ENCODE assay signal across 19 cellular contexts in genomic region chr2:25379535-25379934, GRCh38. TPM values are rescaled to one million over a fixed set of nuclear protein-coding genes. Genes with fewer than 3 reads are reported as not detected.
DNase-seq lines count a peak whose midpoint lies in the region; ATAC-seq and TF ChIP-seq lines count a peak whose summit lies in the region.
"Had no signal": no experiment of that assay in that cellular context is flagged by ENCODE, and none has a peak within 500 bp of the region (broad histone marks: within the 10 kb centered on the region; RNA-seq: fewer than 3 reads in every experiment).

No MANE protein-coding gene starts in this region.

- no peaks in the 10 kb centered on the region for H3K27me3 Mint-ChIP-seq in stimulated activated naive CD8-positive, alpha-beta T cell treated with anti-CD3 and anti-CD28 coated beads, Interleukin-15, Interleukin-2, amounts not matched to agents 100 ng/mL and 50 ng/mL, for 24 hours
- H3K27me3 Mint-ChIP-seq in stimulated activated naive CD8-positive, alpha-beta T cell treated with anti-CD3 and anti-CD28 coated beads, Interleukin-15, amount 100 ng/mL, for 72 hours = no peaks in the 10 kb centered on the region
- H3K27me3 Mint-ChIP-seq in activated B cell treated with CpG ODN at 0.5 μM for 24 hours = no peaks in the 10 kb centered on the region
- H3K27me3 Mint-ChIP-seq: naive thymus-derived CD4-positive, alpha-beta T cell had no signal

- H3K27ac ChIP-seq in SK-N-SH (ENCODE audit: low read depth in 2 of 2, low read length in 1 of 2) = no peak overlapping the region
- H3K27ac ChIP-seq: ovary, right lobe of liver had no signal

- TF ChIP-seq EP300 in SK-N-SH (IDR thresholded peaks at IDR 0.05; ENCODE audit: borderline replicate concordance in 1 of 2, low read depth in 1 of 2, low read length in 1 of 2) = no peak

- CTCF ChIA-PET in activated B cell treated with CpG ODN at 0.5 μM for 24 hours (lab: Charles Lee) (interaction anchor here (0.7 to 1.6 kb wide), 2 partner anchors 15 to 40 kb away, joined by 3 read pairs; no protein-coding TSS in a partner anchor), SK-N-SH (lab: Yijun Ruan, JAX) (interaction anchor here (5.0 to 7.4 kb wide), 2 partner anchors 8 to 18 kb away, joined by 71 to 72 read pairs; no protein-coding TSS in a partner anchor)

- H3K9me3 ChIP-seq in SK-N-SH = no peaks in the 10 kb centered on the region
- H3K9me3 ChIP-seq: ovary, right lobe of liver had no signal

- no peaks in the 10 kb centered on the region for H3K36me3 ChIP-seq in SK-N-SH (replicated peaks in 1 of 2; ENCODE audit: control insufficient read depth in 1 of 2, insufficient read depth in 2 of 2, low read length in 1 of 2)
- H3K36me3 ChIP-seq: ovary, right lobe of liver had no signal

- TF ChIP-seq CTCF in activated B cell treated with CpG ODN at 0.5 μM for 24 hours (IDR thresholded peaks at IDR 0.05) (no peak), SK-N-SH (IDR thresholded peaks at IDR 0.05) (no peak)

- no peaks in the 10 kb centered on the region for H4K20me1 ChIP-seq in SK-N-SH (ENCODE audit: insufficient read depth)

- TF ChIP-seq RAD21 in SK-N-SH (IDR thresholded peaks at IDR 0.05; ENCODE audit: low read length) = no peak

- H3K36me3 Mint-ChIP-seq in stimulated activated naive CD8-positive, alpha-beta T cell treated with anti-CD3 and anti-CD28 coated beads, Interleukin-15, Interleukin-2, amounts not matched to agents 100 ng/mL and 50 ng/mL, for 24 hours (ENCODE audit: low read depth) = no peaks in the 10 kb centered on the region
- peaks cover 2% of the 10 kb centered on the region for H3K36me3 Mint-ChIP-seq in activated B cell treated with CpG ODN at 0.5 μM for 24 hours (ENCODE audit: low read depth)

- no peak for ATAC-seq in stimulated activated naive CD8-positive, alpha-beta T cell treated with anti-CD3 and anti-CD28 coated beads, Interleukin-15, amount 100 ng/mL, for 72 hours
- no peak for ATAC-seq in activated B cell treated with CpG ODN at 0.5 μM for 24 hours (ENCODE audit: low read depth)
- no peak for ATAC-seq in HG03139 (IDR thresholded peaks at IDR 0.05; ENCODE audit: unreplicated experiment)
- ATAC-seq: naive thymus-derived CD4-positive, alpha-beta T cell; Panc1; right lobe of liver; SK-N-SH treated with all-trans-retinoic acid at 6 μM for 48 hours had no signal

- no peak overlapping the region for H3K9ac ChIP-seq in SK-N-SH

- H3K4me1 Mint-ChIP-seq in stimulated activated naive CD8-positive, alpha-beta T cell treated with anti-CD3 and anti-CD28 coated beads, Interleukin-15, Interleukin-2, amounts not matched to agents 100 ng/mL and 50 ng/mL, for 24 hours (ENCODE audit: low read depth) = peaks cover 45% of the 10 kb centered on the region
- H3K4me1 Mint-ChIP-seq in stimulated activated naive CD8-positive, alpha-beta T cell treated with anti-CD3 and anti-CD28 coated beads, Interleukin-15, amount 100 ng/mL, for 72 hours = peaks cover 53% of the 10 kb centered on the region
- H3K4me1 Mint-ChIP-seq in activated B cell treated with CpG ODN at 0.5 μM for 24 hours = peaks cover 35% of the 10 kb centered on the region

- no peaks in the 10 kb centered on the region for H3F3A ChIP-seq in SK-N-SH (replicated peaks; ENCODE audit: insufficient read depth)

- peaks cover 5 to 19% of the 10 kb centered on the region in 2 experiments; a peak in 3 of 4 replicates for H3K4me1 ChIP-seq in SK-N-SH (ENCODE audit: control insufficient read depth in 1 of 2, insufficient read depth in 2 of 2, low read depth in 1 of 2, low read length in 1 of 2)

- H3K9me2 ChIP-seq in SK-N-SH = no peaks in the 10 kb centered on the region

- no peak overlapping the region for H3K4me3 Mint-ChIP-seq in stimulated activated naive CD8-positive, alpha-beta T cell treated with anti-CD3 and anti-CD28 coated beads, Interleukin-15, Interleukin-2, amounts not matched to agents 100 ng/mL and 50 ng/mL, for 24 hours
- peak overlapping the region in 1 of 2 donors; percentile 1 for H3K4me3 Mint-ChIP-seq in stimulated activated naive CD8-positive, alpha-beta T cell treated with anti-CD3 and anti-CD28 coated beads, Interleukin-15, amount 100 ng/mL, for 72 hours
- no peak overlapping the region for H3K4me3 Mint-ChIP-seq in activated B cell treated with CpG ODN at 0.5 μM for 24 hours

- no peak overlapping the region for H3K4me2 ChIP-seq in SK-N-SH

- no peak overlapping the region for H3K4me3 ChIP-seq in SK-N-SH (ENCODE audit: low read depth in 2 of 2, low read length in 1 of 2)
- H3K4me3 ChIP-seq: ovary, right lobe of liver had no signal

- WGBS in SK-N-SH (ENCODE audit: low lambda C conversion rate) = 91% methylated on average over 6 of the region's 6 CpGs

- H3K79me2 ChIP-seq in SK-N-SH (ENCODE audit: insufficient read depth) = no peaks in the 10 kb centered on the region

- intact Hi-C loops in activated B cell treated with CpG ODN at 0.5 μM for 24 hours (cut with micrococcal nuclease) = no loop called here

- no peak for DNase-seq in stimulated activated naive CD8-positive, alpha-beta T cell treated with anti-CD3 and anti-CD28 coated beads, Interleukin-15, amount 100 ng/mL, for 72 hours
- DNase-seq in activated B cell treated with CpG ODN at 0.5 μM for 24 hours = peak; percentile 10
- peak; percentile 40 for DNase-seq in islet precursor cell
- DNase-seq in NCI-H128 (lab: John Stamatoyannopoulos, UW; ENCODE audit: unreplicated experiment) = no peak
- no peak for DNase-seq in midbrain (lab: John Stamatoyannopoulos, UW)
- no peak for DNase-seq in SK-N-SH
- DNase-seq: activated gamma-delta T cell treated with Interleukin-2 at 50 U/mL for 16 hours, HCEC 1CT, hippocampal formation, KG1, NCI-H1048, NCI-H69, right lobe of liver had no signal

- H3K27me3 ChIP-seq in SK-N-SH (ENCODE audit: insufficient read depth) = no peaks in the 10 kb centered on the region
- H3K27me3 ChIP-seq: ovary, right lobe of liver had no signal

- no peak overlapping the region for H2AFZ ChIP-seq in SK-N-SH (ENCODE audit: low read depth)

- POLR2A ChIA-PET in activated B cell treated with CpG ODN at 0.5 μM for 24 hours (lab: Charles Lee) (interaction anchor here (0.8 to 5.7 kb wide), 3 partner anchors 9 to 40 kb away, joined by 3 to 88 read pairs (median 4); no protein-coding TSS in a partner anchor), SK-N-SH (lab: Yijun Ruan, JAX) (no interaction called here)

- H3K9me3 Mint-ChIP-seq in stimulated activated naive CD8-positive, alpha-beta T cell treated with anti-CD3 and anti-CD28 coated beads, Interleukin-15, Interleukin-2, amounts not matched to agents 100 ng/mL and 50 ng/mL, for 24 hours = no peaks in the 10 kb centered on the region
- H3K9me3 Mint-ChIP-seq in stimulated activated naive CD8-positive, alpha-beta T cell treated with anti-CD3 and anti-CD28 coated beads, Interleukin-15, amount 100 ng/mL, for 72 hours = no peaks in the 10 kb centered on the region
- H3K9me3 Mint-ChIP-seq in activated B cell treated with CpG ODN at 0.5 μM for 24 hours = no peaks in the 10 kb centered on the region

- H3K27ac Mint-ChIP-seq in stimulated activated naive CD8-positive, alpha-beta T cell treated with anti-CD3 and anti-CD28 coated beads, Interleukin-15, Interleukin-2, amounts not matched to agents 100 ng/mL and 50 ng/mL, for 24 hours = peak overlapping the region; percentile 80
- no peak overlapping the region for H3K27ac Mint-ChIP-seq in stimulated activated naive CD8-positive, alpha-beta T cell treated with anti-CD3 and anti-CD28 coated beads, Interleukin-15, amount 100 ng/mL, for 72 hours
- H3K27ac Mint-ChIP-seq in activated B cell treated with CpG ODN at 0.5 μM for 24 hours = no peak overlapping the region

TF ChIP-seq in SK-N-SH, 30 proteins besides CTCF, POLR2A, EP300 and RAD21:
- no peak for TF ChIP-seq RFX5 (IDR thresholded peaks at IDR 0.05; ENCODE audit: low read length)
TF ChIP-seq in SK-N-SH: peak in this region for 0.

RNA-seq across cellular contexts. Expression of gene DNMT3A, which starts 37.8 kb away (rescaled TPM):
- 45.0 and 49.9 TPM in 2 replicates for total RNA-seq in activated B cell treated with CpG ODN at 0.5 μM for 24 hours
- 5.5 and 5.6 TPM in 2 replicates for polyA plus RNA-seq in SK-N-SH (2012; rRNA removed)
- 2.3 and 2.6 TPM in 2 replicates for polyA plus RNA-seq in SK-N-SH (2012; cell fraction: cytosol; rRNA removed)
- polyA plus RNA-seq in SK-N-SH (2012; cell fraction: nucleus; rRNA removed) = 18.6 and 20.2 TPM in 2 replicates

Comparison
In these comparisons a context has a peak if more than half of its experiments do, and no peak if none do; other contexts are left out.
1. DNase-seq: peak in activated B cell treated with CpG ODN at 0.5 μM for 24 hours (single experiment) and islet precursor cell (single experiment); none in stimulated activated naive CD8-positive, alpha-beta T cell treated with anti-CD3 and anti-CD28 coated beads, Interleukin-15, amount 100 ng/mL, for 72 hours (0 of 2), NCI-H128 (single experiment), midbrain (single experiment) and SK-N-SH (single experiment).